ENCODE assay signal across 8 cellular contexts in the genomic region with DNA sequence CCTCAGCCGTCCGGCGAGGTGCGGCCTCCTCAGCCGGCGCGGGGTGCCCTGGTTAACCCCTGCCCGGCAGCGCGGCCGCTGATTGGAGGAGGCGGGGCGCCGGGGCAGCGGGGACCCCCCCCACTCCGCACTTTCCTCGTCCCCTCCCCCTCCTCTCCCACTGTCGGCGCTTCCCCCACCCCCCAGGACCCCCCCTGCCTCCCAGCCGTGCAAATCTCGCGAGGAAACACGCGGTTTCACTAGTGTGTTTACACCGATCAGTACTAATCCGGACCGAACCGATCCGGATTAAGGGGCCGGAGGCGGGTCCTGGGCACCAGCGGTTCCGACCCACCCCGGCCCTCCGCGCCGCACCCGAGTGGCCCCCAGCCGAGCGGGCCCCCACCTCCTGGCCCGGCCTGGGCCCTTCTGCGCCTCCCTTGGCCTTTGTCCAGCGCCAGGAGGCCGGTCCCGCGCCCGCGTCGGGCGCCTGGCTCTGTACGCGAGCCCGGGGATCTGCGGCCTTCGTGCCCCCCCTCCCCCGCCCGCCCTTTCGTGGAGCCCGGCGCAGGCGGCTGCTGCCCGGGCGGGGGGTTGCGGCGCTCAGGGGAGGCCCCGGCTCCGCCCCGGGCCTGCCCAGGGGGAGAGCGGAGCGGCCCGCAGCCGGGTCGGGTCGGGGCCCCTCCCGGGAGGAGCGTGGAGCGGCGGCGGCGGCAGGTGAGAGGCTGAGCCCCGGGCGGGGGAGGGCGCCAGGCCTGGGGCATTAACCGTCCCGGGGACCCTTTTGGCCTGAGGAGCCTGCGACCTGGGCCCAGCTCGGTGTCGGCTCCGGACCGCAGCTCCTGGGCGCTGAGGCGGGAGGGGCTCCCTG. TPM values are rescaled to one million over a fixed set of nuclear protein-coding genes. Genes with fewer than 3 reads are reported as not detected.
A peak's percentile ranks its signal among the peaks of the same experiment; 100 is the strongest.
DNase-seq lines count a peak whose midpoint lies in the region; ATAC-seq and TF ChIP-seq lines count a peak whose summit lies in the region.
"Not testable (repeated sequence)": the region's sequence is repeated elsewhere in the genome, so short reads cannot be mapped to it uniquely, and the experiment has no call there.

No MANE protein-coding gene starts in this region.

- not testable (repeated sequence) for H3K27ac ChIP-seq in AG04450 (ENCODE audit: low read depth, low read length)

- not testable (repeated sequence) for H3K27me3 ChIP-seq in AG04450 (ENCODE audit: control insufficient read depth, insufficient read depth, low read length)

- peak overlapping the region; percentile 78 for H3K4me3 ChIP-seq in AG04450 (ENCODE audit: low read depth, low read length)

- CTCF ChIA-PET in AG04450 (lab: Charles Lee) = not testable (repeated sequence)

- H3K9me3 ChIP-seq in AG04450 (ENCODE audit: control insufficient read depth, insufficient read depth, low read length) = not testable (repeated sequence)

- POLR2A ChIA-PET in AG04450 (lab: Yijun Ruan, JAX) = not testable (repeated sequence)

- DNase-seq in AG04450 (ENCODE audit: low read depth, low spot score) = peak; percentile 71
- DNase-seq in NCI-H226 = peak; percentile 75
- DNase-seq in activated CD4-positive, CD25-positive, alpha-beta regulatory T cell treated with anti-CD3 and anti-CD28 coated beads, Interleukin-2, amount 50 U/mL, for 16 hours (ENCODE audit: low read depth, low spot score) = peak; percentile 59
- peak; percentile 78 for DNase-seq in central memory CD4-positive, alpha-beta T cell
- DNase-seq in islet precursor cell = peak; percentile 88
- peak; percentile 57 to 75 for DNase-seq in stimulated activated CD4-positive, alpha-beta T cell treated with anti-CD3 and anti-CD28 coated beads, Interleukin-12 subunit alpha, Interleukin-12 subunit beta, amount 100 ng/mL, for 24 hours (ENCODE audit: low read depth in 2 of 2)

- ATAC-seq in GM19025 (IDR thresholded peaks at IDR 0.05; ENCODE audit: low read depth, unreplicated experiment) = peak; percentile 73
- peak; percentile 71 for ATAC-seq in HG03196 (IDR thresholded peaks at IDR 0.05; ENCODE audit: unreplicated experiment)

- not testable (repeated sequence) for TF ChIP-seq CTCF in AG04450 (IDR thresholded peaks at IDR 0.05; ENCODE audit: low read depth, low read length)

RNA-seq across cellular contexts. Expression of a gene that starts 54.8 kb away (rescaled TPM):
- polyA plus RNA-seq in AG04450 (2011; rRNA removed) = 22.1 and 25.9 TPM in 2 replicates
- polyA minus RNA-seq in AG04450 (2011; rRNA and poly(A)+ RNA removed) = 21.4 and 29.8 TPM in 2 replicates
